In genomic region chr6:170152111-170152926, GRCh38 we compare ENCODE assay signal across 8 cellular contexts.
DNase-seq lines count a peak whose midpoint lies in the region; ATAC-seq and TF ChIP-seq lines count a peak whose summit lies in the region.

No MANE protein-coding gene starts in this region.

- peak overlapping the region; percentile 83 for H3K27ac ChIP-seq in left ventricle myocardium inferior (replicated peaks)

- H3K9me3 Mint-ChIP-seq in progenitor cell of endocrine pancreas (ENCODE audit: low read depth) = no peaks in the 10 kb centered on the region

- no peaks in the 10 kb centered on the region for H3K36me3 Mint-ChIP-seq in progenitor cell of endocrine pancreas (ENCODE audit: insufficient read depth)

- TF ChIP-seq CTCF in left ventricle myocardium inferior (IDR thresholded peaks at IDR 0.05; ENCODE audit: borderline replicate concordance) (no peak), progenitor cell of endocrine pancreas (IDR thresholded peaks at IDR 0.05; ENCODE audit: unreplicated experiment) (no peak)

- DNase-seq in DMS79 treated with DMSO at 0.1 percent for 48 hours (lab: John Stamatoyannopoulos, UW) = peak; percentile 83
- peak; percentile 27 for DNase-seq in UCSD-AML1 (lab: John Stamatoyannopoulos, UW; ENCODE audit: unreplicated experiment)
- peak; percentile 61 for DNase-seq in left ventricle myocardium inferior
- no peak for DNase-seq in progenitor cell of endocrine pancreas (ENCODE audit: low spot score, unreplicated experiment)
- no peak for DNase-seq in stimulated activated CD4-positive, alpha-beta T cell treated with anti-CD3 and anti-CD28 coated beads, Interleukin-4, amount 100 ng/mL, for 1 hour
- DNase-seq in NOMO-1 (lab: John Stamatoyannopoulos, UW; ENCODE audit: unreplicated experiment in 2 of 2) = no peak
- no peak for DNase-seq in activated CD8-positive, alpha-beta memory T cell treated with anti-CD3 and anti-CD28 coated beads, Interleukin-2, amount 50 U/mL, for 4 hours

- no peak overlapping the region for H3K4me3 Mint-ChIP-seq in progenitor cell of endocrine pancreas (ENCODE audit: low read depth)

- no peaks in the 10 kb centered on the region for H3K36me3 ChIP-seq in left ventricle myocardium inferior

- intact Hi-C loops in left ventricle myocardium inferior (cut with micrococcal nuclease) = no loop called here

- no peaks in the 10 kb centered on the region for H3K9me3 ChIP-seq in left ventricle myocardium inferior (replicated peaks)

- ATAC-seq in GM19397 (IDR thresholded peaks at IDR 0.05; ENCODE audit: unreplicated experiment) = no peak

- peak overlapping the region; percentile 28 for H3K4me3 ChIP-seq in left ventricle myocardium inferior

- peaks cover 4% of the 10 kb centered on the region for H3K27me3 ChIP-seq in left ventricle myocardium inferior (ENCODE audit: low read depth)

- H3K27ac Mint-ChIP-seq in progenitor cell of endocrine pancreas = peak overlapping the region; percentile 47

- peaks cover 43% of the 10 kb centered on the region for H3K4me1 ChIP-seq in left ventricle myocardium inferior

- H3K27me3 Mint-ChIP-seq in progenitor cell of endocrine pancreas = peaks cover 20% of the 10 kb centered on the region

- peaks cover 25% of the 10 kb centered on the region for H3K4me1 Mint-ChIP-seq in progenitor cell of endocrine pancreas (ENCODE audit: low read depth)

Comparison
In these comparisons a context has a peak if more than half of its experiments do, and no peak if none do; other contexts are left out.
1. DNase-seq: peak in DMS79 treated with DMSO at 0.1 percent for 48 hours (single experiment), UCSD-AML1 (single experiment) and left ventricle myocardium inferior (single experiment); none in progenitor cell of endocrine pancreas (single experiment), stimulated activated CD4-positive, alpha-beta T cell treated with anti-CD3 and anti-CD28 coated beads, Interleukin-4, amount 100 ng/mL, for 1 hour (single experiment), NOMO-1 (0 of 2) and activated CD8-positive, alpha-beta memory T cell treated with anti-CD3 and anti-CD28 coated beads, Interleukin-2, amount 50 U/mL, for 4 hours (single experiment).